Comparison of ENCODE assay signal across 1 cellular context in the genomic region with DNA sequence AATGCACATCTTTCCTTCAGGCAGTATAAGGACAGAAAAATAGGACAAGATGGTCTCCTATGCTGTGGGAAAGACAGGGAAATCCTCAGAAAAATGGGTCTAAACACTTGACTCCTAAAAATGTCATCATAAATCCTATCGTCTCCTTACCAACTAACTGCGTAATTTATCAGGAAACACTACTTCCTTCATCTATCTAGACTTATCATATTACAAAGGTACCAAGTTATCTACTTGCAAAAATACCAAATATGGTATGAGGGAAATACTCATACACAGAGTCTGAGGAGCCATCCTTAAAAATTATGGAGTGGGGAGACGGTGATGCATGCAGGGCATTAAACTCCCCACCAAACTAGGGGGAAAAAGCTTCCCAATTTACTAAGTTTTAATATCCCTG.
TF ChIP-seq lines count a peak whose summit lies in the region.

No MANE protein-coding gene starts in this region.

TF ChIP-seq in WTC11, 78 proteins besides CTCF, POLR2A, EP300 and RAD21 (continued from another document):
- TF ChIP-seq, protein P1, sequence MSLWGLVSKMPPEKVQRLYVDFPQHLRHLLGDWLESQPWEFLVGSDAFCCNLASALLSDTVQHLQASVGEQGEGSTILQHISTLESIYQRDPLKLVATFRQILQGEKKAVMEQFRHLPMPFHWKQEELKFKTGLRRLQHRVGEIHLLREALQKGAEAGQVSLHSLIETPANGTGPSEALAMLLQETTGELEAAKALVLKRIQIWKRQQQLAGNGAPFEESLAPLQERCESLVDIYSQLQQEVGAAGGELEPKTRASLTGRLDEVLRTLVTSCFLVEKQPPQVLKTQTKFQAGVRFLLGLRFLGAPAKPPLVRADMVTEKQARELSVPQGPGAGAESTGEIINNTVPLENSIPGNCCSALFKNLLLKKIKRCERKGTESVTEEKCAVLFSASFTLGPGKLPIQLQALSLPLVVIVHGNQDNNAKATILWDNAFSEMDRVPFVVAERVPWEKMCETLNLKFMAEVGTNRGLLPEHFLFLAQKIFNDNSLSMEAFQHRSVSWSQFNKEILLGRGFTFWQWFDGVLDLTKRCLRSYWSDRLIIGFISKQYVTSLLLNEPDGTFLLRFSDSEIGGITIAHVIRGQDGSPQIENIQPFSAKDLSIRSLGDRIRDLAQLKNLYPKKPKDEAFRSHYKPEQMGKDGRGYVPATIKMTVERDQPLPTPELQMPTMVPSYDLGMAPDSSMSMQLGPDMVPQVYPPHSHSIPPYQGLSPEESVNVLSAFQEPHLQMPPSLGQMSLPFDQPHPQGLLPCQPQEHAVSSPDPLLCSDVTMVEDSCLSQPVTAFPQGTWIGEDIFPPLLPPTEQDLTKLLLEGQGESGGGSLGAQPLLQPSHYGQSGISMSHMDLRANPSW (CRISPR knock-in tag; conservative IDR thresholded peaks at IDR 0.05; ENCODE audit: low read depth) = no peak
TF ChIP-seq in WTC11: peak in this region for 0.
